In genomic region chr13:75120071-75120470, GRCh38 we compare ENCODE assay signal across 14 cellular contexts.
DNase-seq lines count a peak whose midpoint lies in the region; ATAC-seq and TF ChIP-seq lines count a peak whose summit lies in the region.
"Had no signal": no experiment of that assay in that cellular context is flagged by ENCODE, and none has a peak within 500 bp of the region (broad histone marks: within the 10 kb centered on the region; RNA-seq: fewer than 3 reads in every experiment).

No MANE protein-coding gene starts in this region.

- H3K36me3 ChIP-seq in spleen (no peaks in the 10 kb centered on the region), ovary (no peaks in the 10 kb centered on the region)

- TF ChIP-seq POLR2A in spleen (IDR thresholded peaks at IDR 0.05) (no peak), ovary (IDR thresholded peaks at IDR 0.05) (no peak)

- peak overlapping the region; percentile 4 for H3K27ac Mint-ChIP-seq in stimulated activated naive CD8-positive, alpha-beta T cell treated with anti-CD3 and anti-CD28 coated beads, Interleukin-15, Interleukin-2, amounts not matched to agents 100 ng/mL and 50 ng/mL, for 24 hours
- H3K27ac Mint-ChIP-seq: CD14-positive monocyte; CD8-positive, alpha-beta T cell; GM23338 had no signal

- H3K27me3 Mint-ChIP-seq in stimulated activated naive CD8-positive, alpha-beta T cell treated with anti-CD3 and anti-CD28 coated beads, Interleukin-15, Interleukin-2, amounts not matched to agents 100 ng/mL and 50 ng/mL, for 24 hours, result peaks cover 8% of the 10 kb centered on the region

- 76 to 81% (median 78%) methylated on average over 4 of the region's 4 CpGs for WGBS in spleen, 5 donors
- WGBS in ovary, 3 donors, result 75 to 80% (median 78%) methylated on average over 4 of the region's 4 CpGs

- H3K27ac ChIP-seq in spleen (no peak overlapping the region), ovary (no peak overlapping the region)
- H3K27ac ChIP-seq: A549 had no signal

- no peak for TF ChIP-seq EP300 in ovary (IDR thresholded peaks at IDR 0.05)

- no peak for DNase-seq in stimulated activated naive CD8-positive, alpha-beta T cell treated with anti-CD3 and anti-CD28 coated beads, Interleukin-15, Interleukin-2, amounts not matched to agents 100 U/mL and 50 U/mL, for 24 hours
- DNase-seq in NCI-H2227 (lab: John Stamatoyannopoulos, UW; ENCODE audit: unreplicated experiment), result peak; percentile 43
- peak; percentile 49 for DNase-seq in NCI-H748 treated with DMSO at 0.1 percent for 48 hours (lab: John Stamatoyannopoulos, UW)
- DNase-seq in spleen, result no peak
- DNase-seq in ovary, result no peak
- DNase-seq: Caco-2; CD8-positive, alpha-beta T cell; H7; IMR-90 had no signal

- H3K36me3 Mint-ChIP-seq in stimulated activated naive CD8-positive, alpha-beta T cell treated with anti-CD3 and anti-CD28 coated beads, Interleukin-15, Interleukin-2, amounts not matched to agents 100 ng/mL and 50 ng/mL, for 24 hours (ENCODE audit: low read depth), result no peaks in the 10 kb centered on the region
- H3K36me3 Mint-ChIP-seq: CD14-positive monocyte; CD8-positive, alpha-beta T cell had no signal

- H3K27me3 ChIP-seq in spleen (replicated peaks in 1 of 7) (no peaks in the 10 kb centered on the region), ovary (no peaks in the 10 kb centered on the region)

- no peak for ATAC-seq in stimulated activated naive CD8-positive, alpha-beta T cell treated with anti-CD3 and anti-CD28 coated beads, Interleukin-15, Interleukin-2, amounts not matched to agents 100 U/mL and 50 U/mL, for 24 hours
- no peak for ATAC-seq in HG02642 (IDR thresholded peaks at IDR 0.05; ENCODE audit: poor library complexity, unreplicated experiment)
- ATAC-seq: A549; CD8-positive, alpha-beta T cell; GM23338 had no signal

- TF ChIP-seq CTCF in spleen (IDR thresholded peaks at IDR 0.05 in 8 of 11, conservative IDR thresholded peaks at IDR 0.05 in 3 of 11) (no peak), ovary (IDR thresholded peaks at IDR 0.05) (no peak)

- H3K9me3 ChIP-seq in spleen (peaks cover 0 to 7% (median 0%) of the 10 kb centered on the region in 8 donors), ovary (no peaks in the 10 kb centered on the region)
- H3K9me3 ChIP-seq: A549, Caco-2 had no signal

- no peaks in the 10 kb centered on the region for H3K9me3 Mint-ChIP-seq in stimulated activated naive CD8-positive, alpha-beta T cell treated with anti-CD3 and anti-CD28 coated beads, Interleukin-15, Interleukin-2, amounts not matched to agents 100 ng/mL and 50 ng/mL, for 24 hours
- H3K9me3 Mint-ChIP-seq: CD8-positive, alpha-beta T cell; GM23338 had no signal

- no peaks in the 10 kb centered on the region for H3K4me1 ChIP-seq in spleen
- no peaks in the 10 kb centered on the region for H3K4me1 ChIP-seq in ovary (ENCODE audit: insufficient read depth)
- H3K4me1 ChIP-seq: A549, Caco-2 had no signal

- H3K4me1 Mint-ChIP-seq in stimulated activated naive CD8-positive, alpha-beta T cell treated with anti-CD3 and anti-CD28 coated beads, Interleukin-15, Interleukin-2, amounts not matched to agents 100 ng/mL and 50 ng/mL, for 24 hours (ENCODE audit: low read depth), result no peaks in the 10 kb centered on the region
- H3K4me1 Mint-ChIP-seq: CD14-positive monocyte, GM23338 had no signal

- intact Hi-C loops in spleen (cut with DNase I; ENCODE audit: low total_unique reads) (no loop called here), ovary (cut with DNase I) (no loop called here)

- no peak overlapping the region for H3K4me3 Mint-ChIP-seq in stimulated activated naive CD8-positive, alpha-beta T cell treated with anti-CD3 and anti-CD28 coated beads, Interleukin-15, Interleukin-2, amounts not matched to agents 100 ng/mL and 50 ng/mL, for 24 hours
- H3K4me3 Mint-ChIP-seq: CD14-positive monocyte; CD8-positive, alpha-beta T cell; GM23338 had no signal

- H3K4me3 ChIP-seq in spleen (no peak overlapping the region), ovary (no peak overlapping the region)
- H3K4me3 ChIP-seq: A549, GM23338 had no signal

Comparison
In these comparisons a context has a peak if more than half of its experiments do, and no peak if none do; other contexts are left out.
1. DNase-seq: peak in NCI-H2227 (single experiment) and NCI-H748 treated with DMSO at 0.1 percent for 48 hours (single experiment); none in stimulated activated naive CD8-positive, alpha-beta T cell treated with anti-CD3 and anti-CD28 coated beads, Interleukin-15, Interleukin-2, amounts not matched to agents 100 U/mL and 50 U/mL, for 24 hours (single experiment), spleen (single experiment) and ovary (0 of 5).